12 cellular contexts compared by ENCODE assay signal in genomic region chr1:2429780-2430591, GRCh38. TPM values are rescaled to one million over a fixed set of nuclear protein-coding genes. Genes with fewer than 3 reads are reported as not detected.
A peak's percentile ranks its signal among the peaks of the same experiment; 100 is the strongest.
DNase-seq lines count a peak whose midpoint lies in the region; ATAC-seq, FAIRE-seq and TF ChIP-seq lines count a peak whose summit lies in the region.
"Had no signal": no experiment of that assay in that cellular context is flagged by ENCODE, and none has a peak within 500 bp of the region (broad histone marks: within the 10 kb centered on the region; RNA-seq: fewer than 3 reads in every experiment).

No MANE protein-coding gene starts in this region.

- H3K9me3 ChIP-seq in OCI-LY7 (ENCODE audit: low read length) (no peaks in the 10 kb centered on the region), spleen (peaks cover 0 to 15% (median 10%) of the 10 kb centered on the region in 8 donors), esophagus muscularis mucosa (peaks cover 0 to 9% (median 3%) of the 10 kb centered on the region in 4 donors)
- no peaks in the 10 kb centered on the region for H3K9me3 ChIP-seq in CD8-positive, alpha-beta T cell (ENCODE audit: low read length)

- H3K27me3 Mint-ChIP-seq in CD8-positive, alpha-beta T cell (ENCODE audit: low read depth) = no peaks in the 10 kb centered on the region
- H3K27me3 Mint-ChIP-seq: CD8-positive, alpha-beta memory T cell had no signal

- H3K4me1 ChIP-seq in OCI-LY7 (ENCODE audit: insufficient read depth, low read length, poor library complexity, severe bottlenecking) (no peaks in the 10 kb centered on the region), spleen (no peaks in the 10 kb centered on the region), esophagus muscularis mucosa (no peaks in the 10 kb centered on the region)
- no peaks in the 10 kb centered on the region for H3K4me1 ChIP-seq in CD8-positive, alpha-beta T cell (ENCODE audit: insufficient read depth, low read length)

- no peak for DNase-seq in activated naive CD4-positive, alpha-beta T cell treated with anti-CD3 and anti-CD28 coated beads, Interleukin-2, amount 50 U/mL, for 72 hours (ENCODE audit: low spot score in 2 of 2)
- no peak for DNase-seq in activated naive CD4-positive, alpha-beta T cell (lab: John Stamatoyannopoulos, UW)
- DNase-seq in OCI-LY7 (ENCODE audit: low spot score) (no peak), epithelial cell of prostate (ENCODE audit: low read depth, low spot score) (peak; percentile 26), spleen (no peak), HTR-8/SVneo (ENCODE audit: insufficient read length, low spot score) (no peak), esophagus muscularis mucosa (ENCODE audit: extremely low spot score) (no peak)
- no peak for DNase-seq in CD8-positive, alpha-beta T cell
- DNase-seq: activated CD8-positive, alpha-beta memory T cell treated with anti-CD3 and anti-CD28 coated beads, Interleukin-2, amount 50 U/mL, for 48 hours; CD8-positive, alpha-beta memory T cell; left ventricle myocardium superior had no signal

- peaks cover 0 to 11% of the 10 kb centered on the region in 2 donors for H3K36me3 Mint-ChIP-seq in activated naive CD4-positive, alpha-beta T cell treated with anti-CD3 and anti-CD28 coated beads, Interleukin-2, amount 50 U/mL, for 72 hours
- no peaks in the 10 kb centered on the region for H3K36me3 Mint-ChIP-seq in CD8-positive, alpha-beta T cell
- H3K36me3 Mint-ChIP-seq: CD8-positive, alpha-beta memory T cell had no signal

- intact Hi-C loops in OCI-LY7 (cut with micrococcal nuclease; ENCODE audit: unreplicated experiment) (loop anchor here (5.0 kb wide), 1 partner anchor 117 kb away; no protein-coding TSS in a partner anchor), spleen (cut with DNase I; ENCODE audit: low total_unique reads) (no loop called here), esophagus muscularis mucosa (cut with DNase I) (no loop called here)
- intact Hi-C loops in CD8-positive, alpha-beta T cell (cut with DNase I, micrococcal nuclease) = no loop called here

- no peak for TF ChIP-seq EP300 in esophagus muscularis mucosa (IDR thresholded peaks at IDR 0.05)

- BruUV-seq in OCI-LY7 (replicated peaks; lab: Mats Ljungman, UMichigan) = no TSS peak

- H4K20me1 ChIP-seq in OCI-LY7 (ENCODE audit: insufficient read depth, low read length) = no peaks in the 10 kb centered on the region; the same call in 1 of the 2 replicates

- H3K36me3 ChIP-seq in OCI-LY7 (ENCODE audit: insufficient read depth, low read length) (no peaks in the 10 kb centered on the region), spleen (no peaks in the 10 kb centered on the region), esophagus muscularis mucosa (no peaks in the 10 kb centered on the region)
- H3K36me3 ChIP-seq in CD8-positive, alpha-beta T cell (ENCODE audit: insufficient read depth, low read length) = no peaks in the 10 kb centered on the region

- POLR2A ChIA-PET in OCI-LY7 (lab: Charles Lee) = no interaction called here
- POLR2A ChIA-PET in CD8-positive, alpha-beta T cell (lab: Charles Lee) = interaction anchor here (0.7 to 1.1 kb wide), 2 partner anchors 10 to 119 kb away, joined by 3 read pairs; no protein-coding TSS in a partner anchor

- peak; percentile 37 to 74 for ATAC-seq in activated naive CD4-positive, alpha-beta T cell treated with anti-CD3 and anti-CD28 coated beads, Interleukin-2, amount 50 U/mL, for 72 hours
- ATAC-seq in CD8-positive, alpha-beta T cell = no peak
- ATAC-seq: left ventricle myocardium superior had no signal

- TF ChIP-seq CTCF in OCI-LY7 (conservative IDR thresholded peaks at IDR 0.05; ENCODE audit: low read length) (peak; percentile 67), spleen (IDR thresholded peaks at IDR 0.05 in 8 of 11, conservative IDR thresholded peaks at IDR 0.05 in 3 of 11) (peak in 6 of 11 experiments; percentile 13 to 55 (median 32)), esophagus muscularis mucosa (IDR thresholded peaks at IDR 0.05) (no peak)
- no peak for TF ChIP-seq CTCF in CD8-positive, alpha-beta T cell (IDR thresholded peaks at IDR 0.05)

- no peaks in the 10 kb centered on the region for H3K79me2 ChIP-seq in OCI-LY7 (ENCODE audit: insufficient read depth, low read depth, low read length)

- CTCF ChIA-PET in OCI-LY7 (lab: Charles Lee; ENCODE audit: unreplicated experiment) = no interaction called here
- CTCF ChIA-PET in CD8-positive, alpha-beta T cell (lab: Charles Lee) = interaction anchor here (1.0 to 1.8 kb wide), 3 partner anchors 14 to 48 kb away, joined by 3 to 6 read pairs (median 4); no protein-coding TSS in a partner anchor

- 70 to 83% (median 72%) methylated on average over 18 to 20 of the region's 20 CpGs for WGBS in spleen, 5 donors
- WGBS in esophagus muscularis mucosa = 85% methylated on average over 14 of the region's 20 CpGs

- H3K9me2 ChIP-seq in OCI-LY7 (ENCODE audit: insufficient read depth, low read length) = no peaks in the 10 kb centered on the region

- FAIRE-seq in HTR-8/SVneo (lab: Jason Lieb, UNC) = no peak

- H2AFZ ChIP-seq in OCI-LY7 (ENCODE audit: low read length) = no peak overlapping the region

- TF ChIP-seq POLR2A in spleen (IDR thresholded peaks at IDR 0.05) = no peak
- TF ChIP-seq POLR2A in esophagus muscularis mucosa (IDR thresholded peaks at IDR 0.05; ENCODE audit: low read depth) = no peak

- H3K27ac ChIP-seq in OCI-LY7 (ENCODE audit: low read depth, low read length, poor library complexity, severe bottlenecking) = no peak overlapping the region
- H3K27ac ChIP-seq in epithelial cell of prostate = peak overlapping the region; percentile 92
- H3K27ac ChIP-seq in spleen = no peak overlapping the region
- no peak overlapping the region for H3K27ac ChIP-seq in CD8-positive, alpha-beta T cell (ENCODE audit: low read depth, low read length)
- no peak overlapping the region for H3K27ac ChIP-seq in esophagus muscularis mucosa (replicated peaks in 1 of 4)

- H3K4me3 ChIP-seq in OCI-LY7 (ENCODE audit: low read depth, low read length, poor library complexity, severe bottlenecking) = no peak overlapping the region
- no peak overlapping the region for H3K4me3 ChIP-seq in spleen
- no peak overlapping the region for H3K4me3 ChIP-seq in CD8-positive, alpha-beta T cell (ENCODE audit: low read depth, low read length)
- H3K4me3 ChIP-seq in esophagus muscularis mucosa = no peak overlapping the region

- peak overlapping the region in 1 of 2 donors; percentile 69 for H3K27ac Mint-ChIP-seq in activated naive CD4-positive, alpha-beta T cell treated with anti-CD3 and anti-CD28 coated beads, Interleukin-2, amount 50 U/mL, for 72 hours
- no peak overlapping the region for H3K27ac Mint-ChIP-seq in CD8-positive, alpha-beta T cell
- H3K27ac Mint-ChIP-seq: dendritic cell treated with granulocyte-macrophage colony-stimulating factor and Interleukin-4, amounts not matched to agents 40 ng/mL and 50 ng/mL, for 4 days had no signal

- H3K27me3 ChIP-seq in spleen (replicated peaks in 1 of 7) (peaks cover 0 to 89% (median 18%) of the 10 kb centered on the region in 7 donors), esophagus muscularis mucosa (peaks cover 0 to 99% (median 11%) of the 10 kb centered on the region in 4 donors)
- no peaks in the 10 kb centered on the region for H3K27me3 ChIP-seq in CD8-positive, alpha-beta T cell (ENCODE audit: insufficient read depth, low read length)

- no peak overlapping the region for H3K4me2 ChIP-seq in OCI-LY7 (ENCODE audit: low read length)

- H3K4me3 Mint-ChIP-seq in CD8-positive, alpha-beta T cell = no peak overlapping the region
- H3K4me3 Mint-ChIP-seq: dendritic cell treated with granulocyte-macrophage colony-stimulating factor and Interleukin-4, amounts not matched to agents 40 ng/mL and 50 ng/mL, for 4 days had no signal

- H3K9me3 Mint-ChIP-seq in activated naive CD4-positive, alpha-beta T cell treated with anti-CD3 and anti-CD28 coated beads, Interleukin-2, amount 50 U/mL, for 72 hours = peaks cover 0 to 4% of the 10 kb centered on the region in 2 donors
- H3K9me3 Mint-ChIP-seq in CD8-positive, alpha-beta T cell = no peaks in the 10 kb centered on the region
- H3K9me3 Mint-ChIP-seq: CD8-positive, alpha-beta memory T cell had no signal

- H3K4me1 Mint-ChIP-seq in CD8-positive, alpha-beta T cell (ENCODE audit: low read depth) = no peaks in the 10 kb centered on the region
- H3K4me1 Mint-ChIP-seq: CD8-positive, alpha-beta memory T cell had no signal

RNA-seq across cellular contexts. Expression of gene PEX10, which starts 17.6 kb away (rescaled TPM):
- 10 to 100 TPM in 1 of 2 donors, 1 to 10 TPM in 1; 4.7 to 17.0 TPM for total RNA-seq in activated naive CD4-positive, alpha-beta T cell treated with anti-CD3 and anti-CD28 coated beads, Interleukin-2, amount 50 U/mL, for 72 hours
- 22.6 and 23.3 TPM in 2 replicates for total RNA-seq in OCI-LY7 (2014; rRNA removed; shearing (Covaris generic))
- total RNA-seq in OCI-LY7 (2022) (19.4 and 24.5 TPM in 2 replicates), spleen (10 to 100 TPM; 10.2 to 18.9 (median 16.3) TPM), esophagus muscularis mucosa (10 to 100 TPM; 14.2 to 27.1 (median 20.3) TPM)
- polyA plus RNA-seq in spleen = 10 to 100 TPM; 12.5 to 19.1 (median 13.0) TPM
- 10 to 100 TPM; 11.6 to 11.8 TPM for total RNA-seq in CD8-positive, alpha-beta T cell

RNA-seq across cellular contexts. Expression of gene RER1, which starts 38.3 kb away (rescaled TPM):
- total RNA-seq in activated naive CD4-positive, alpha-beta T cell treated with anti-CD3 and anti-CD28 coated beads, Interleukin-2, amount 50 U/mL, for 72 hours = 100 to 1,000 TPM; 102 to 135 TPM
- 54.4 and 60.5 TPM in 2 replicates for total RNA-seq in OCI-LY7 (2014; rRNA removed; shearing (Covaris generic))
- total RNA-seq in OCI-LY7 (2022) = 113 and 138 TPM in 2 replicates
- 100 to 1,000 TPM in 3 of 7 donors, 10 to 100 TPM in 4; 70.1 to 131 (median 91.8) TPM for total RNA-seq in spleen
- 10 to 100 TPM; 51.1 to 77.0 (median 68.7) TPM for polyA plus RNA-seq in spleen
- 10 to 100 TPM; 54.6 to 58.7 TPM for total RNA-seq in CD8-positive, alpha-beta T cell
- 10 to 100 TPM; 47.3 to 67.3 (median 56.4) TPM for total RNA-seq in esophagus muscularis mucosa

RNA-seq across cellular contexts. Expression of gene MORN1, which starts 38.6 kb away (rescaled TPM):
- total RNA-seq in activated naive CD4-positive, alpha-beta T cell treated with anti-CD3 and anti-CD28 coated beads, Interleukin-2, amount 50 U/mL, for 72 hours = 1 to 10 TPM; 2.0 to 5.7 TPM
- total RNA-seq in OCI-LY7 (2014; rRNA removed; shearing (Covaris generic)) = 13.1 and 19.4 TPM in 2 replicates
- 23.6 and 29.7 TPM in 2 replicates for total RNA-seq in OCI-LY7 (2022)
- total RNA-seq in spleen = 10 to 100 TPM in 2 of 7 donors, 1 to 10 TPM in 5; 5.9 to 13.5 (median 8.4) TPM
- 1 to 10 TPM; 1.9 to 5.8 (median 2.2) TPM for polyA plus RNA-seq in spleen
- total RNA-seq in CD8-positive, alpha-beta T cell = 1 to 10 TPM; 4.9 to 5.0 TPM
- total RNA-seq in esophagus muscularis mucosa = 1 to 10 TPM; 7.0 to 9.8 (median 8.0) TPM

RNA-seq across cellular contexts. Expression of gene PLCH2, which starts 46.1 kb away (rescaled TPM):
- total RNA-seq in activated naive CD4-positive, alpha-beta T cell treated with anti-CD3 and anti-CD28 coated beads, Interleukin-2, amount 50 U/mL, for 72 hours = 1 to 10 TPM; 6.9 to 7.1 TPM
- total RNA-seq in OCI-LY7 (2014; rRNA removed; shearing (Covaris generic)) = 1.8 and 2.2 TPM in 2 replicates
- total RNA-seq in OCI-LY7 (2022) (1.0 and 1.4 TPM in 2 replicates), spleen (10 to 100 TPM in 1 of 7 donors, 1 to 10 TPM in 6; 2.2 to 21.0 (median 9.5) TPM), esophagus muscularis mucosa (under 1 TPM; 0.06 to 0.42 (median 0.26) TPM)
- 10 to 100 TPM in 1 of 3 donors, 1 to 10 TPM in 2; 5.4 to 10.8 (median 6.5) TPM for polyA plus RNA-seq in spleen
- total RNA-seq in CD8-positive, alpha-beta T cell = 10 to 100 TPM; 17.9 to 19.1 TPM

Comparison
In these comparisons a context has a peak if more than half of its experiments do, and no peak if none do; other contexts are left out.
1. CTCF ChIP-seq: peak in OCI-LY7 (single experiment) and spleen (6 of 11); none in CD8-positive, alpha-beta T cell (single experiment) and esophagus muscularis mucosa (0 of 3).